In the genomic region with DNA sequence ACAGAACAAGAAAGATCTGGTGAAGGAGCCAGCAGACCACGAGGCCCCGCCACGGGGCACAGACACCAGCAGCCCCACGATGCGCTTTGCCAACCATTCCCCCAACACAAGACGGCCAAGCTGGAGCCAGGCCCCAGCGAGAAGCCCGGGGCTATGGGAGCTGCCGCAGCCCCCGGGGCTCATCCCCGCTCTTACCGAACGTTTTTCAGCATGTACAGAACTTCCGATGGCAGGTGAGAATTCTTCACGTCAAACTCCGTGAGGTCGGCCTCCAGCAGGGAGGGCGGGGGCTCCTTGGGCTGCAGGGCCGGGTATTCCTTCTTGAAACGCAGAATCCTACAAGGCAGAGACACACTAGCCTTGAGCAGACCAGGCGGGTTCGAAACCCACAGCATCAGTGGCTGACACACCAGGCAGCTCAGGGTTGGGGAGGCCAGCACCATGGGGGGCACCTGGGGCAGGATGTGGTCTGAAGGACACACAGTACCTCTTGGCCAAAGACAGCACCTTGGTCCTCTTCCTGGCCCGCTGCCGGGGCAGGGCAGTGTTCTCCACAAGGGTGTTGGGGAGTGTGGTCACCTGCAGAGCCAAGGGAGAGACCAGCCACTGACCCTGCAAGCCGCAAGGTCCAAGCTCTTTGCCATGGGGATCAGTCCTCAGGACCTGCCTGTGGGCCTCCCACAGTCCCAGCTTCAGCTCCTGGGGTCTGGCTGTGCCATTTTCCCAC, we compare ENCODE assay signal across 18 cellular contexts.
"Had no signal": no experiment of that assay in that cellular context is flagged by ENCODE, and none has a peak within 500 bp of the region (broad histone marks: within the 10 kb centered on the region; RNA-seq: fewer than 3 reads in every experiment).

No MANE protein-coding gene starts in this region.

- H3K4me3 ChIP-seq: right lobe of liver, thyroid gland had no signal

- H3K27me3 ChIP-seq: brain microvascular endothelial cell, right lobe of liver, thyroid gland had no signal

- H3K36me3 ChIP-seq: brain microvascular endothelial cell had no signal

- H3K79me2 ChIP-seq: parathyroid adenoma had no signal

- DNase-seq: activated CD4-positive, alpha-beta T cell treated with anti-CD3 and anti-CD28 coated beads for 36 hours; activated CD4-positive, alpha-beta T cell treated with anti-CD3 and anti-CD28 coated beads, Interleukin-2, amount 50 U/mL, for 48 hours; activated T-cell treated with anti-CD3 and anti-CD28 coated beads for 4 hours; brain microvascular endothelial cell; cerebellar nuclear complex; effector CD4-positive, alpha-beta T cell; head of caudate nucleus; right lobe of liver; small intestine; stimulated activated CD4-positive, alpha-beta T cell treated with anti-CD3 and anti-CD28 coated beads, Interleukin-4, amount 100 ng/mL, for 1 hour; T-cell; thyroid gland had no signal

- H3K4me1 ChIP-seq: parathyroid adenoma, right lobe of liver had no signal

- H3K9ac ChIP-seq: parathyroid adenoma had no signal

- H2AFZ ChIP-seq: parathyroid adenoma had no signal

- H3K9me3 ChIP-seq: right lobe of liver, thyroid gland had no signal

- H3K27ac ChIP-seq: brain microvascular endothelial cell, parathyroid adenoma, right lobe of liver, thyroid gland had no signal

- FAIRE-seq: frontal cortex, keratinocyte, small intestine, urothelium cell line had no signal

- ATAC-seq: left lobe of liver, T-cell, WTC11 had no signal
